ENCODE assay signal across 9 cellular contexts in genomic region chr5:84088996-84089395, GRCh38.
DNase-seq lines count a peak whose midpoint lies in the region; FAIRE-seq and TF ChIP-seq lines count a peak whose summit lies in the region.
"Had no signal": no experiment of that assay in that cellular context is flagged by ENCODE, and none has a peak within 500 bp of the region (broad histone marks: within the 10 kb centered on the region; RNA-seq: fewer than 3 reads in every experiment).

No MANE protein-coding gene starts in this region.

- no peak overlapping the region for H2AFZ ChIP-seq in PC-9

- no peak overlapping the region for H3K27ac ChIP-seq in PC-9

- H3K9me2 ChIP-seq in PC-9 (ENCODE audit: insufficient read depth), result no peaks in the 10 kb centered on the region

- no TSS peak for BruUV-seq in PC-9 (replicated peaks; lab: Mats Ljungman, UMichigan)

- peak; percentile 94 for FAIRE-seq in H54 (lab: Jason Lieb, UNC)

- no peaks in the 10 kb centered on the region for H3K79me2 ChIP-seq in PC-9 (ENCODE audit: low read depth)

- intact Hi-C loops in PC-9 (cut with micrococcal nuclease; ENCODE audit: unreplicated experiment), result no loop called here

- H3F3A ChIP-seq in PC-9 (ENCODE audit: insufficient read depth, low read depth), result no peaks in the 10 kb centered on the region

- H3K4me3 ChIP-seq in BE2C (ENCODE audit: low read depth, low read length) (no peak overlapping the region), PC-9 (no peak overlapping the region), HAP-1 (no peak overlapping the region)

- H4K20me1 ChIP-seq in PC-9 (ENCODE audit: insufficient read depth), result no peaks in the 10 kb centered on the region

- H3K4me2 ChIP-seq in PC-9, result no peak overlapping the region

- peak; percentile 75 for TF ChIP-seq CTCF in BE2C (IDR thresholded peaks at IDR 0.05; ENCODE audit: low read depth, low read length)
- peak; percentile 54; the same call in 1 of the 2 replicates for TF ChIP-seq CTCF in PC-9 (conservative IDR thresholded peaks at IDR 0.05)

- TF ChIP-seq POLR2A in H54 (IDR thresholded peaks at IDR 0.05; ENCODE audit: low read depth, low read length), result no peak

- POLR2A ChIA-PET in PC-9 (lab: Charles Lee; ENCODE audit: unreplicated experiment), result no interaction called here

- H3K36me3 ChIP-seq in BE2C, result no peaks in the 10 kb centered on the region
- no peaks in the 10 kb centered on the region for H3K36me3 ChIP-seq in PC-9 (ENCODE audit: low read depth)
- H3K36me3 ChIP-seq in HAP-1 (replicated peaks), result no peaks in the 10 kb centered on the region

- CTCF ChIA-PET in PC-9 (lab: Charles Lee), result interaction anchor here (0.6 kb wide), 1 partner anchor 28 kb away, joined by 3 read pairs; no protein-coding TSS in a partner anchor

- H3K9me3 ChIP-seq in BE2C, result no peaks in the 10 kb centered on the region
- no peaks in the 10 kb centered on the region for H3K9me3 ChIP-seq in PC-9 (ENCODE audit: insufficient read depth, low read depth)
- no peaks in the 10 kb centered on the region for H3K9me3 ChIP-seq in HAP-1

- peak; percentile 68 for DNase-seq in BE2C
- DNase-seq in H54 (ENCODE audit: insufficient read length, low spot score), result peak; percentile 5
- peak in 1 of 2 experiments; percentile 9 for DNase-seq in PC-9
- DNase-seq in globus pallidus (ENCODE audit: low spot score), result peak; percentile 27
- no peak for DNase-seq in T-helper 9 cell
- no peak for DNase-seq in HAP-1 (ENCODE audit: low spot score in 2 of 2)
- DNase-seq in stimulated activated CD4-positive, alpha-beta T cell treated with anti-CD3 and anti-CD28 coated beads, Interleukin-12 subunit alpha, Interleukin-12 subunit beta, amount 100 ng/mL, for 4 hours, result no peak
- no peak for DNase-seq in NCI-H1436 treated with DMSO at 0.1 percent for 48 hours (lab: John Stamatoyannopoulos, UW)
- DNase-seq: NCI-H446 treated with DMSO at 0.1 percent for 48 hours had no signal

- H3K27me3 ChIP-seq in BE2C (no peaks in the 10 kb centered on the region), PC-9 (ENCODE audit: insufficient read depth, low read depth) (no peaks in the 10 kb centered on the region), HAP-1 (ENCODE audit: low read depth) (no peaks in the 10 kb centered on the region)

- H3K4me1 ChIP-seq in BE2C (peaks cover 6% of the 10 kb centered on the region; the same call in 1 of the 2 replicates), PC-9 (replicated peaks; ENCODE audit: insufficient read depth) (no peaks in the 10 kb centered on the region), HAP-1 (no peaks in the 10 kb centered on the region)

- in situ Hi-C loops in HAP-1 (cut with MboI; ENCODE audit: low sequenced_read_pairs), result no loop called here

Comparison
In these comparisons a context has a peak if more than half of its experiments do, and no peak if none do; other contexts are left out.
1. DNase-seq: peak in BE2C (single experiment), H54 (single experiment) and globus pallidus (single experiment); none in T-helper 9 cell (single experiment), HAP-1 (0 of 2), stimulated activated CD4-positive, alpha-beta T cell treated with anti-CD3 and anti-CD28 coated beads, Interleukin-12 subunit alpha, Interleukin-12 subunit beta, amount 100 ng/mL, for 4 hours (single experiment) and NCI-H1436 treated with DMSO at 0.1 percent for 48 hours (single experiment).